In genomic region chr2:77579076-77579769, GRCh38 we compare ENCODE assay signal across 16 cellular contexts. TPM values are rescaled to one million over a fixed set of nuclear protein-coding genes. Genes with fewer than 3 reads are reported as not detected.
A peak's percentile ranks its signal among the peaks of the same experiment; 100 is the strongest.
DNase-seq lines count a peak whose midpoint lies in the region; ATAC-seq, FAIRE-seq and TF ChIP-seq lines count a peak whose summit lies in the region.
"Had no signal": no experiment of that assay in that cellular context is flagged by ENCODE, and none has a peak within 500 bp of the region (broad histone marks: within the 10 kb centered on the region; RNA-seq: fewer than 3 reads in every experiment).

No MANE protein-coding gene starts in this region.

- TF ChIP-seq CTCF in mesothelial cell of epicardium (IDR thresholded peaks at IDR 0.05; ENCODE audit: unreplicated experiment) (no peak), retinal pigment epithelial cell (conservative IDR thresholded peaks at IDR 0.05; ENCODE audit: low read depth, low read length) (no peak)

- peak; percentile 70 for FAIRE-seq in RCC 7860 (lab: Jason Lieb, UNC)
- FAIRE-seq: A204.1, H54, K562 had no signal

- no peak overlapping the region for H3K4me3 Mint-ChIP-seq in mesothelial cell of epicardium
- H3K4me3 Mint-ChIP-seq: CD14-positive monocyte; CD8-positive, alpha-beta T cell had no signal

- H3K27me3 Mint-ChIP-seq in mesothelial cell of epicardium (ENCODE audit: low read depth) = no peaks in the 10 kb centered on the region

- DNase-seq in COLO829 (ENCODE audit: low spot score) (peak; percentile 35), RCC 7860 (ENCODE audit: low spot score) (no peak), mesothelial cell of epicardium (ENCODE audit: low spot score in 2 of 2, unreplicated experiment in 2 of 2) (no peak), retinal pigment epithelial cell (ENCODE audit: low read depth) (peak; percentile 24), DMS53 treated with DMSO at 0.1 percent for 48 hours (lab: John Stamatoyannopoulos, UW; ENCODE audit: unreplicated experiment) (no peak)
- DNase-seq: Caco-2; CD8-positive, alpha-beta T cell; DMS53; GM23248 had no signal

- ATAC-seq in HG02852 (IDR thresholded peaks at IDR 0.05; ENCODE audit: unreplicated experiment) (no peak), GM18907 (IDR thresholded peaks at IDR 0.05; ENCODE audit: unreplicated experiment) (no peak)
- ATAC-seq: CD8-positive, alpha-beta T cell; HCT116; K562 had no signal

- H3K4me3 ChIP-seq in retinal pigment epithelial cell (ENCODE audit: low read length) = no peak overlapping the region
- H3K4me3 ChIP-seq: GM23248, K562 had no signal

- H3K4me1 Mint-ChIP-seq in mesothelial cell of epicardium = peaks cover 9% of the 10 kb centered on the region
- H3K4me1 Mint-ChIP-seq: CD14-positive monocyte had no signal

- H3K9me3 Mint-ChIP-seq in mesothelial cell of epicardium = peaks cover 30% of the 10 kb centered on the region

- H3K27ac Mint-ChIP-seq in mesothelial cell of epicardium = peak overlapping the region; percentile 39
- H3K27ac Mint-ChIP-seq: CD14-positive monocyte; CD8-positive, alpha-beta T cell had no signal

- H3K36me3 Mint-ChIP-seq in mesothelial cell of epicardium = peaks cover 11% of the 10 kb centered on the region
- H3K36me3 Mint-ChIP-seq: CD14-positive monocyte; CD8-positive, alpha-beta T cell had no signal

RNA-seq across cellular contexts. Expression of gene LRRTM4, which starts 57.0 kb away (rescaled TPM):
- 24.9 to 28.8 TPM (median 27.7 TPM) in 3 replicates for total RNA-seq in mesothelial cell of epicardium
- total RNA-seq: CD8-positive, alpha-beta T cell; GM23248 had no signal

Comparison
In these comparisons a context has a peak if more than half of its experiments do, and no peak if none do; other contexts are left out.
1. DNase-seq: peak in COLO829 (single experiment) and retinal pigment epithelial cell (single experiment); none in RCC 7860 (single experiment), mesothelial cell of epicardium (0 of 2) and DMS53 treated with DMSO at 0.1 percent for 48 hours (single experiment).